20 cellular contexts compared by ENCODE assay signal in the genomic region with DNA sequence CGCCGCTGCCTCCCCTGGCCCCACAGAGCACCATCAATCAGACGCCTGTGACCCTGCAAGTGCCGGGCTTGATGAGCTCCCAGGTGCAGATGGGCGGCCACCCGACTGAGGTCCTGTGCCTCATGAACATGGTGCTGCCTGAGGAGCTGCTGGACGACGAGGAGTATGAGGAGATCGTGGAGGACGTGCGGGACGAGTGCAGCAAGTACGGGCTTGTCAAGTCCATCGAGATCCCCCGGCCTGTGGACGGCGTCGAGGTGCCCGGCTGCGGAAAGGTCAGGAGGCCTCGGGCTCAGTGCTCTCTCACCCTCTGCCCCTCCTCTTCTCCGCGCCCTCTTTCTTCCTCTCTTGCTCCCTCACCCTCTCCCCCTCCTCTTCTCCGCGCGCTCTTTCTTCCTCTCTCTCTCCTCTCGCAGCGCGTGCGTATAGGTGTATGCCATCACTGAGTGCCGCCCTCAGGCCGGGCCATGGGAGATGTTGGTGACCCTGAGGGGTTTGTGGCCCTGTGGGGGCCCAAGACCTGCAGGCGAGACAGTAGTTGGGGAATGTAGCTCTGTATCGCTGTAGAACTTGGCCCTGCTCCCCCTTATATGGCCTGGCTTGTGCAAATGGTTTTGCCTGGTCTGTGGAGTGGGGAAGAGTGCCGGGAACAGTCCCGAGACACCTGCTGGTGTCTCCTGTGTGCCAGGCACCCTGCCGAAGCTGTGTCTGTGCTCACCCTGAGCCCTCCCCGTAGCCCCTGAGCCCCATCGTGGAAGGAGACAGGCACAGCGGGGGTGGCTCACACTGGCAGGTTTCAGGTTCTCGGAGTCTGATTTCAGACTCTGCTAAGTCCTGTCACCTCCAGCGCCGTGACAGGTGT. TPM values are rescaled to one million over a fixed set of nuclear protein-coding genes. Genes with fewer than 3 reads are reported as not detected.
DNase-seq lines count a peak whose midpoint lies in the region; ATAC-seq, FAIRE-seq and TF ChIP-seq lines count a peak whose summit lies in the region.
"Had no signal": no experiment of that assay in that cellular context is flagged by ENCODE, and none has a peak within 500 bp of the region (broad histone marks: within the 10 kb centered on the region; RNA-seq: fewer than 3 reads in every experiment).

No MANE protein-coding gene starts in this region.

- H3K4me1 ChIP-seq in PC-3 (ENCODE audit: insufficient read depth, low read length) (peaks cover 5% of the 10 kb centered on the region; the same call in 1 of the 2 replicates), kidney (ENCODE audit: control insufficient read depth in 1 of 2, insufficient read depth in 1 of 2, low read depth in 1 of 2, low read length in 2 of 2) (peaks cover 6 to 8% of the 10 kb centered on the region in 2 donors), esophagus squamous epithelium (peaks cover 7 to 57% (median 13%) of the 10 kb centered on the region in 3 donors), transverse colon (peaks cover 4 to 13% (median 7%) of the 10 kb centered on the region in 4 donors)
- H3K4me1 ChIP-seq: lower lobe of right lung had no signal

- H3K9me2 ChIP-seq in PC-3 (replicated peaks; ENCODE audit: low read length): no peaks in the 10 kb centered on the region

- no peak for ATAC-seq in PC-3
- ATAC-seq: T-helper 17 cell had no signal

- peaks cover 43% of the 10 kb centered on the region for H4K20me1 ChIP-seq in PC-3 (ENCODE audit: low read length)

- intact Hi-C loops in Calu3 (cut with micrococcal nuclease; ENCODE audit: unreplicated experiment): no loop called here
- intact Hi-C loops in PC-3 (cut with micrococcal nuclease): loop anchor here (2.0 kb wide), 1 partner anchor 13 kb away; no protein-coding TSS in a partner anchor
- intact Hi-C loops in kidney (cut with DNase I): no loop called here
- intact Hi-C loops in esophagus squamous epithelium (cut with DNase I): no loop called here
- intact Hi-C loops in transverse colon (cut with DNase I; ENCODE audit: low total_unique reads): no loop called here

- no peak for TF ChIP-seq CTCF in Calu3 (IDR thresholded peaks at IDR 0.05; ENCODE audit: unreplicated experiment)
- no peak for TF ChIP-seq CTCF in PC-3 (conservative IDR thresholded peaks at IDR 0.05; ENCODE audit: low read depth, low read length)
- no peak for TF ChIP-seq CTCF in kidney (IDR thresholded peaks at IDR 0.05; ENCODE audit: borderline replicate concordance, extremely low read depth, insufficient read depth)
- no peak for TF ChIP-seq CTCF in esophagus squamous epithelium (IDR thresholded peaks at IDR 0.05)
- TF ChIP-seq CTCF in mesothelial cell of epicardium (IDR thresholded peaks at IDR 0.05; ENCODE audit: unreplicated experiment): no peak
- TF ChIP-seq CTCF in transverse colon (IDR thresholded peaks at IDR 0.05): no peak

- peaks cover 87% of the 10 kb centered on the region for H3K79me2 ChIP-seq in PC-3 (ENCODE audit: low read length)

- no peak overlapping the region for H3K4me2 ChIP-seq in PC-3 (ENCODE audit: low read length)

- H3K27ac ChIP-seq in PC-3 (ENCODE audit: low read length): no peak overlapping the region
- H3K27ac ChIP-seq in kidney (ENCODE audit: low read depth in 2 of 2, low read length in 2 of 2): no peak overlapping the region
- H3K27ac ChIP-seq in esophagus squamous epithelium: no peak overlapping the region
- H3K27ac ChIP-seq in transverse colon: no peak overlapping the region
- H3K27ac ChIP-seq: coronary artery, lower lobe of right lung, testis had no signal

- peak overlapping the region; percentile 8 for H3K4me3 Mint-ChIP-seq in Calu3 (ENCODE audit: low read depth, unreplicated experiment)
- H3K4me3 Mint-ChIP-seq in mesothelial cell of epicardium: no peak overlapping the region
- H3K4me3 Mint-ChIP-seq: T-helper 17 cell had no signal

- H3K9me3 ChIP-seq in PC-3 (ENCODE audit: low read length): no peaks in the 10 kb centered on the region
- H3K9me3 ChIP-seq in kidney (ENCODE audit: control insufficient read depth in 1 of 2, low read length in 2 of 2): no peaks in the 10 kb centered on the region
- H3K9me3 ChIP-seq in esophagus squamous epithelium: no peaks in the 10 kb centered on the region
- H3K9me3 ChIP-seq in transverse colon: no peaks in the 10 kb centered on the region
- H3K9me3 ChIP-seq: lower lobe of right lung, testis had no signal

- no peak overlapping the region for H2AFZ ChIP-seq in PC-3 (ENCODE audit: low read length)

- H3K27me3 ChIP-seq in PC-3 (ENCODE audit: low read length) (no peaks in the 10 kb centered on the region), esophagus squamous epithelium (no peaks in the 10 kb centered on the region), transverse colon (no peaks in the 10 kb centered on the region)
- H3K27me3 ChIP-seq: testis had no signal

- H3K27me3 Mint-ChIP-seq in Calu3 (ENCODE audit: unreplicated experiment) (no peaks in the 10 kb centered on the region), mesothelial cell of epicardium (ENCODE audit: low read depth) (no peaks in the 10 kb centered on the region)
- H3K27me3 Mint-ChIP-seq: brain; CD4-positive, CD25-positive, alpha-beta regulatory T cell; T-helper 17 cell had no signal

- H3K9ac ChIP-seq in PC-3 (ENCODE audit: low read length) (no peak overlapping the region), kidney (ENCODE audit: low read length in 2 of 2) (no peak overlapping the region)

- CTCF ChIA-PET in Calu3 (lab: Charles Lee): no interaction called here
- CTCF ChIA-PET in PC-3 (lab: Charles Lee): no interaction called here

- TF ChIP-seq POLR2A in esophagus squamous epithelium (IDR thresholded peaks at IDR 0.05) (no peak), transverse colon (IDR thresholded peaks at IDR 0.05) (no peak)

- no peak for DNase-seq in Calu3
- DNase-seq in PC-3: no peak
- DNase-seq in kidney: peak; percentile 64
- no peak for DNase-seq in esophagus squamous epithelium (lab: John Stamatoyannopoulos, UW)
- no peak for DNase-seq in mesothelial cell of epicardium (ENCODE audit: low spot score in 2 of 2, unreplicated experiment in 2 of 2)
- no peak for DNase-seq in transverse colon
- DNase-seq: activated CD8-positive, alpha-beta memory T cell treated with anti-CD3 and anti-CD28 coated beads, Interleukin-2, amount 50 U/mL, for 48 hours; activated gamma-delta T cell; DMS153; GDM1; KBM-7; NCI-H1417 treated with DMSO at 0.1 percent for 48 hours; NCI-H510A; T-helper 17 cell; testis had no signal

- 85 to 87% methylated on average over 27 to 29 of the region's 43 CpGs for WGBS in esophagus squamous epithelium, 2 donors
- 85 to 91% methylated on average over 5 to 43 of the region's 43 CpGs for WGBS in transverse colon (ENCODE audit: low coverage in 1 of 2), 2 donors

- no peak for FAIRE-seq in kidney (lab: Jason Lieb, UNC)

- H3K9me3 Mint-ChIP-seq in Calu3 (ENCODE audit: low read depth, unreplicated experiment): no peaks in the 10 kb centered on the region
- H3K9me3 Mint-ChIP-seq in mesothelial cell of epicardium: no peaks in the 10 kb centered on the region
- H3K9me3 Mint-ChIP-seq: brain; CD4-positive, CD25-positive, alpha-beta regulatory T cell; neural crest cell had no signal

- H3K36me3 ChIP-seq in PC-3 (ENCODE audit: low read depth, low read length) (peaks cover 56% of the 10 kb centered on the region), kidney (ENCODE audit: control insufficient read depth in 1 of 2, insufficient read depth in 2 of 2, low read length in 2 of 2) (peaks cover 32 to 51% of the 10 kb centered on the region in 2 donors), esophagus squamous epithelium (peaks cover 47 to 96% (median 51%) of the 10 kb centered on the region in 3 donors), transverse colon (peaks cover 0 to 38% (median 18%) of the 10 kb centered on the region in 4 donors)

- H3K36me3 Mint-ChIP-seq in Calu3 (ENCODE audit: insufficient read depth, unreplicated experiment) (peaks cover 88% of the 10 kb centered on the region), mesothelial cell of epicardium (peaks cover 8% of the 10 kb centered on the region)

- H3K27ac Mint-ChIP-seq in Calu3 (ENCODE audit: unreplicated experiment) (no peak overlapping the region), mesothelial cell of epicardium (no peak overlapping the region)
- H3K27ac Mint-ChIP-seq: CD4-positive, CD25-positive, alpha-beta regulatory T cell had no signal

- in situ Hi-C loops in transverse colon (cut with MboI; ENCODE audit: low pct_ligation_motif_present in 1 of 4, low pct_unique_long_range_greater_than_20kb in 1 of 4, low sequenced_read_pairs in 3 of 4): no loop called here

- peaks cover 12% of the 10 kb centered on the region for H3F3A ChIP-seq in PC-3 (ENCODE audit: low read length, unreplicated experiment)

- H3K4me3 ChIP-seq in PC-3 (ENCODE audit: low read length) (no peak overlapping the region), kidney (ENCODE audit: low read length in 2 of 2) (no peak overlapping the region), esophagus squamous epithelium (no peak overlapping the region), transverse colon (no peak overlapping the region)
- H3K4me3 ChIP-seq: coronary artery, lower lobe of right lung, testis had no signal

- POLR2A ChIA-PET in PC-3 (lab: Charles Lee; ENCODE audit: unreplicated experiment): no interaction called here

- BruUV-seq in Calu3 (replicated peaks; lab: Mats Ljungman, UMichigan) (no TSS peak), PC-3 (replicated peaks; lab: Mats Ljungman, UMichigan) (TSS peak; percentile 15)

- TF ChIP-seq EP300 in transverse colon (IDR thresholded peaks at IDR 0.05; ENCODE audit: low read depth): no peak

- H3K4me1 Mint-ChIP-seq in Calu3 (ENCODE audit: low read depth, unreplicated experiment) (peaks cover 58% of the 10 kb centered on the region), mesothelial cell of epicardium (peaks cover 12% of the 10 kb centered on the region)

RNA-seq across cellular contexts. Expression of gene EPN1, which starts 5.4 kb away (rescaled TPM):
- total RNA-seq in Calu3 (2022) (162 and 180 TPM in 2 replicates), PC-3 (2014; rRNA removed) (203 and 240 TPM in 2 replicates), kidney (145 TPM), esophagus squamous epithelium (100 to 1,000 TPM in 1 of 4 donors, 10 to 100 TPM in 3; 52.1 to 168 (median 77.4) TPM), mesothelial cell of epicardium (99.6 to 104 TPM (median 102 TPM) in 3 replicates), transverse colon (100 to 1,000 TPM; 121 to 242 (median 185) TPM)
- polyA plus RNA-seq in kidney (ENCODE audit: insufficient read depth, low read depth, low replicate concordance): 138 TPM

RNA-seq across cellular contexts. Expression of gene U2AF2, which starts 14.8 kb away (rescaled TPM):
- total RNA-seq in Calu3 (2022) (286 and 309 TPM in 2 replicates), PC-3 (2014; rRNA removed) (343 and 360 TPM in 2 replicates), kidney (161 TPM), esophagus squamous epithelium (100 to 1,000 TPM in 2 of 4 donors, 10 to 100 TPM in 2; 85.0 to 112 (median 99.7) TPM), mesothelial cell of epicardium (226 to 245 TPM (median 230 TPM) in 3 replicates), transverse colon (100 to 1,000 TPM; 112 to 185 (median 130) TPM)
- polyA plus RNA-seq in kidney (ENCODE audit: insufficient read depth, low read depth, low replicate concordance): 54.8 TPM

RNA-seq across cellular contexts. Expression of gene CCDC106, which starts 21.6 kb away (rescaled TPM):
- 12.7 and 18.3 TPM in 2 replicates for total RNA-seq in Calu3 (2022)
- 36.0 and 41.4 TPM in 2 replicates for total RNA-seq in PC-3 (2014; rRNA removed)
- total RNA-seq in kidney: 22.7 TPM
- polyA plus RNA-seq in kidney (ENCODE audit: insufficient read depth, low read depth, low replicate concordance): 51.9 TPM
- total RNA-seq in esophagus squamous epithelium: 1 to 10 TPM; 2.4 to 7.2 (median 4.6) TPM
- total RNA-seq in mesothelial cell of epicardium: 20.8 to 24.0 TPM (median 23.6 TPM) in 3 replicates
- total RNA-seq in transverse colon: 10 to 100 TPM in 2 of 4 donors, 1 to 10 TPM in 2; 3.7 to 15.1 (median 8.4) TPM

RNA-seq across cellular contexts. Expression of gene ZNF581, which starts 26.2 kb away (rescaled TPM):
- 33.0 and 33.1 TPM in 2 replicates for total RNA-seq in Calu3 (2022)
- 25.6 and 37.5 TPM in 2 replicates for total RNA-seq in PC-3 (2014; rRNA removed)
- 23.6 TPM for total RNA-seq in kidney
- 22.0 TPM for polyA plus RNA-seq in kidney (ENCODE audit: insufficient read depth, low read depth, low replicate concordance)
- 10 to 100 TPM; 11.8 to 20.2 (median 14.0) TPM for total RNA-seq in esophagus squamous epithelium
- total RNA-seq in mesothelial cell of epicardium: 42.6 to 47.0 TPM (median 46.9 TPM) in 3 replicates
- total RNA-seq in transverse colon: 10 to 100 TPM in 2 of 4 donors, 1 to 10 TPM in 2; 4.1 to 19.7 (median 10.0) TPM

RNA-seq across cellular contexts. Expression of gene ZNF580, which starts 28.8 kb away (rescaled TPM):
- 35.6 TPM in 2 replicates for total RNA-seq in Calu3 (2022)
- total RNA-seq in PC-3 (2014; rRNA removed): 15.2 and 23.9 TPM in 2 replicates
- 56.8 TPM for total RNA-seq in kidney
- 47.0 TPM for polyA plus RNA-seq in kidney (ENCODE audit: insufficient read depth, low read depth, low replicate concordance)
- 10 to 100 TPM in 3 of 4 donors, 1 to 10 TPM in 1; 8.8 to 19.1 (median 12.9) TPM for total RNA-seq in esophagus squamous epithelium
- 49.6 to 53.9 TPM (median 50.9 TPM) in 3 replicates for total RNA-seq in mesothelial cell of epicardium
- total RNA-seq in transverse colon: 100 to 1,000 TPM in 1 of 4 donors, 10 to 100 TPM in 3; 15.2 to 154 (median 25.7) TPM
